ENCODE assay signal across 8 cellular contexts in genomic region chr5:32172908-32173393, GRCh38. TPM values are rescaled to one million over a fixed set of nuclear protein-coding genes. Genes with fewer than 3 reads are reported as not detected.
DNase-seq lines count a peak whose midpoint lies in the region; ATAC-seq and TF ChIP-seq lines count a peak whose summit lies in the region.

No MANE protein-coding gene starts in this region.

- H3K27me3 ChIP-seq in NT2/D1 (ENCODE audit: insufficient read depth, insufficient read length) (no peaks in the 10 kb centered on the region), neural cell (ENCODE audit: insufficient read depth, low read depth, low read length) (no peaks in the 10 kb centered on the region)

- H3K4me1 ChIP-seq in NT2/D1 (ENCODE audit: insufficient read depth, insufficient read length): no peaks in the 10 kb centered on the region

- no peak for ATAC-seq in effector memory CD8-positive, alpha-beta T cell (replicated peaks)
- ATAC-seq in GM19328 (IDR thresholded peaks at IDR 0.05; ENCODE audit: unreplicated experiment) (no peak), GM19467 (IDR thresholded peaks at IDR 0.05; ENCODE audit: unreplicated experiment) (no peak)

- H3F3A ChIP-seq in neural cell (ENCODE audit: insufficient read depth, low read length, poor library complexity, severe bottlenecking): peaks cover 4% of the 10 kb centered on the region

- no peak overlapping the region for H2AFZ ChIP-seq in neural cell (ENCODE audit: low read depth, low read length)

- peaks cover 0 to 6% of the 10 kb centered on the region in 2 donors for H3K27me3 Mint-ChIP-seq in effector memory CD8-positive, alpha-beta T cell

- no peak for TF ChIP-seq EP300 in neural cell (conservative IDR thresholded peaks at IDR 0.05; ENCODE audit: poor library complexity, severe bottlenecking)

- peaks cover 54% of the 10 kb centered on the region for H3K79me2 ChIP-seq in neural cell (replicated peaks; ENCODE audit: insufficient read depth, low read length)

- H3K4me2 ChIP-seq in neural cell (ENCODE audit: low read length): peak overlapping the region; percentile 87

- H3K9me3 ChIP-seq in NT2/D1 (ENCODE audit: insufficient read depth, low read length) (no peaks in the 10 kb centered on the region), neural cell (ENCODE audit: low read length) (no peaks in the 10 kb centered on the region)

- DNase-seq in GF-D8 (lab: John Stamatoyannopoulos, UW) (peak; percentile 38), NT2/D1 (ENCODE audit: low read depth, low spot score) (no peak), SHP77 treated with DMSO at 0.1 percent for 48 hours (lab: John Stamatoyannopoulos, UW) (no peak), GM19238 (ENCODE audit: insufficient read length, low spot score) (no peak)
- DNase-seq in effector memory CD8-positive, alpha-beta T cell: no peak

- peak overlapping the region; percentile 100 for H3K27ac ChIP-seq in neural cell (ENCODE audit: low read length)

- no peaks in the 10 kb centered on the region for H3K9me3 Mint-ChIP-seq in effector memory CD8-positive, alpha-beta T cell

- H3K9me2 ChIP-seq in neural cell (ENCODE audit: insufficient read depth, low read length): no peaks in the 10 kb centered on the region

- no peak for TF ChIP-seq RAD21 in neural cell (conservative IDR thresholded peaks at IDR 0.05)

- H3K36me3 Mint-ChIP-seq in effector memory CD8-positive, alpha-beta T cell (ENCODE audit: insufficient read depth): peaks cover 62% of the 10 kb centered on the region

- H3K36me3 ChIP-seq in NT2/D1 (ENCODE audit: insufficient read depth, insufficient read length, low read length) (peaks cover 38% of the 10 kb centered on the region), neural cell (ENCODE audit: insufficient read depth, low read length) (no peaks in the 10 kb centered on the region)

- H3K27ac Mint-ChIP-seq in effector memory CD8-positive, alpha-beta T cell: peak overlapping the region; percentile 97 to 99

- H4K20me1 ChIP-seq in neural cell (ENCODE audit: insufficient read depth): no peaks in the 10 kb centered on the region

- peak overlapping the region; percentile 99 to 100 for H3K4me3 Mint-ChIP-seq in effector memory CD8-positive, alpha-beta T cell

- H3K9ac ChIP-seq in NT2/D1 (ENCODE audit: insufficient read length, low read depth): peak overlapping the region; percentile 98
- peak overlapping the region; percentile 99 for H3K9ac ChIP-seq in neural cell (ENCODE audit: low read length)

- peaks cover 26 to 49% of the 10 kb centered on the region in 2 donors for H3K4me1 Mint-ChIP-seq in effector memory CD8-positive, alpha-beta T cell (ENCODE audit: low read depth in 2 of 2)

- peak overlapping the region; percentile 84 for H3K4me3 ChIP-seq in NT2/D1 (ENCODE audit: insufficient read length, low read depth)
- peak overlapping the region; percentile 78 for H3K4me3 ChIP-seq in neural cell (ENCODE audit: low read length)

- TF ChIP-seq CTCF in neural cell (IDR thresholded peaks at IDR 0.05; ENCODE audit: poor library complexity, severe bottlenecking): no peak

TF ChIP-seq in neural cell, 6 proteins besides CTCF, POLR2A, EP300 and RAD21:
- TF ChIP-seq SMC3 (conservative IDR thresholded peaks at IDR 0.05; ENCODE audit: poor library complexity) (no peak), POLR2AphosphoS5 (IDR thresholded peaks at IDR 0.05) (no peak), TAF1 (IDR thresholded peaks at IDR 0.05; ENCODE audit: low read depth) (no peak), MXI1 (conservative IDR thresholded peaks at IDR 0.05; ENCODE audit: poor library complexity, severe bottlenecking) (no peak), EZH2 (IDR thresholded peaks at IDR 0.05; ENCODE audit: borderline replicate concordance, insufficient read depth, low read length, poor library complexity, severe bottlenecking) (no peak), REST (IDR thresholded peaks at IDR 0.05; ENCODE audit: borderline replicate concordance) (no peak)

RNA-seq across cellular contexts. Expression of gene GOLPH3, which starts 1.2 kb away (rescaled TPM):
- polyA plus RNA-seq in neural cell: 62.9 and 75.8 TPM in 2 replicates
- polyA minus RNA-seq in neural cell: 91.9 and 100 TPM in 2 replicates
